8 cellular contexts compared by ENCODE assay signal in the genomic region with DNA sequence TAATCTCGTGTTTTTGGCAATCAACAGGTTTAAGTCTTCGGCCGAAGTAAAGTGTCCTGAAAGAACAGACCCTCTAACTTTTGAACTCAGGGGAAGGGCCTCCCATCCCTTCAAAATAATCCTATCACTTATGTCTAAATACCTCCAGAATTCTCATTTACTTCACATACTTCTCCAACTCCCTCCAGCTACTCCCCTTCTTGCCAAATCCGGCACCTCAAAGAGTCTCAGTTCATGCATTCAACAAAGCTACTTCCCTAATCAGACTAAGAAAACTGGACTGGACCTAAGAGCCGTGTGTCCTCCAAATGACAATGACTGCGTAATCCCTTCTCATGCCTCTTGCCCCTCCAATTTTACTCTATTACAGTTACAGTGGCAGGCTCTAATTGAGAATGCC. TPM values are rescaled to one million over a fixed set of nuclear protein-coding genes. Genes with fewer than 3 reads are reported as not detected.
DNase-seq lines count a peak whose midpoint lies in the region; FAIRE-seq and TF ChIP-seq lines count a peak whose summit lies in the region.

No MANE protein-coding gene starts in this region.

- H3K4me1 ChIP-seq in HUES48 (ENCODE audit: control insufficient read depth, insufficient read depth, low read length) (peaks cover 26% of the 10 kb centered on the region), spleen (peaks cover 33 to 96% (median 56%) of the 10 kb centered on the region in 6 donors)

- H3K9ac ChIP-seq in HUES48 (ENCODE audit: low read depth, low read length) (peak overlapping the region; percentile 95), SU-DHL-6 (ENCODE audit: low read length) (peak overlapping the region; percentile 97)

- no peaks in the 10 kb centered on the region for H3K9me3 ChIP-seq in HUES48 (ENCODE audit: control insufficient read depth, insufficient read depth, low read length)
- H3K9me3 ChIP-seq in SU-DHL-6 (ENCODE audit: insufficient read depth, low read length): no peaks in the 10 kb centered on the region
- H3K9me3 ChIP-seq in spleen: no peaks in the 10 kb centered on the region

- TF ChIP-seq POLR2A in spleen (IDR thresholded peaks at IDR 0.05): no peak

- H2AFZ ChIP-seq in SU-DHL-6 (ENCODE audit: low read depth, low read length, severe bottlenecking): no peak overlapping the region

- peaks cover 54% of the 10 kb centered on the region for H3K79me2 ChIP-seq in SU-DHL-6 (ENCODE audit: insufficient read depth, low read length)

- no peaks in the 10 kb centered on the region for H3K9me2 ChIP-seq in SU-DHL-6 (replicated peaks; ENCODE audit: insufficient read depth, low read length)

- H3K4me3 ChIP-seq in HUES48 (ENCODE audit: low read depth, low read length) (peak overlapping the region; percentile 88), SU-DHL-6 (ENCODE audit: insufficient read depth, low read length, poor library complexity, severe bottlenecking) (peak overlapping the region; percentile 90), fibroblast of pulmonary artery (replicated peaks; ENCODE audit: low read depth, low read length) (peak overlapping the region; percentile 92), spleen (peak overlapping the region; percentile 82 to 99 (median 90))

- H3K27ac ChIP-seq in HUES48 (ENCODE audit: low read depth, low read length) (peak overlapping the region; percentile 91), SU-DHL-6 (ENCODE audit: low read depth, low read length) (no peak overlapping the region), spleen (peak overlapping the region in 3 of 8 donors; percentile 89 to 96 (median 90))

- WGBS in spleen, 5 donors: 58 to 70% (median 61%) methylated on average over 6 of the region's 6 CpGs

- intact Hi-C loops in spleen (cut with DNase I; ENCODE audit: low total_unique reads): loop anchor here (10.0 kb wide), 1 partner anchor 93 kb away; a partner anchor contains a TSS

- no peak for FAIRE-seq in frontal cortex (lab: Jason Lieb, UNC)

- H3K4me2 ChIP-seq in SU-DHL-6 (ENCODE audit: low read depth, low read length, poor library complexity, severe bottlenecking): peak overlapping the region; percentile 88

- no peak for DNase-seq in fibroblast of pulmonary artery (ENCODE audit: low read depth)
- DNase-seq in spleen: no peak
- DNase-seq in cortex of kidney (lab: John Stamatoyannopoulos, UW): no peak
- DNase-seq in NK-92 (lab: John Stamatoyannopoulos, UW; ENCODE audit: unreplicated experiment): no peak
- DNase-seq in cerebellum (ENCODE audit: low spot score): no peak
- no peak for DNase-seq in frontal cortex (ENCODE audit: low spot score in 2 of 2)

- peaks cover 17% of the 10 kb centered on the region; the same call in 1 of the 2 replicates for H4K20me1 ChIP-seq in SU-DHL-6 (ENCODE audit: low read depth, low read length)

- H3K36me3 ChIP-seq in HUES48 (ENCODE audit: control insufficient read depth, insufficient read depth, low read length): peaks cover 43% of the 10 kb centered on the region
- H3K36me3 ChIP-seq in SU-DHL-6 (ENCODE audit: low read length): peaks cover 13% of the 10 kb centered on the region; the same call in 1 of the 2 replicates
- peaks cover 0 to 45% (median 26%) of the 10 kb centered on the region in 6 donors for H3K36me3 ChIP-seq in spleen

- H3K27me3 ChIP-seq in HUES48 (ENCODE audit: control insufficient read depth, insufficient read depth, low read length) (no peaks in the 10 kb centered on the region), SU-DHL-6 (ENCODE audit: low read length) (no peaks in the 10 kb centered on the region), spleen (replicated peaks in 1 of 7) (no peaks in the 10 kb centered on the region)

- no peak for TF ChIP-seq CTCF in SU-DHL-6 (IDR thresholded peaks at IDR 0.05; ENCODE audit: insufficient read depth, low read length, poor library complexity, severe bottlenecking)
- TF ChIP-seq CTCF in fibroblast of pulmonary artery (IDR thresholded peaks at IDR 0.05; ENCODE audit: low read length, missing control alignments): no peak
- no peak for TF ChIP-seq CTCF in spleen (IDR thresholded peaks at IDR 0.05 in 8 of 11, conservative IDR thresholded peaks at IDR 0.05 in 3 of 11)

- peaks cover 21% of the 10 kb centered on the region for H3F3A ChIP-seq in SU-DHL-6 (ENCODE audit: insufficient read depth)

RNA-seq across cellular contexts. Expression of a gene that starts 1.3 kb away (rescaled TPM):
- total RNA-seq in spleen: 100 to 1,000 TPM; 118 to 157 (median 151) TPM
- 10 to 100 TPM; 68.7 to 94.7 (median 83.4) TPM for polyA plus RNA-seq in spleen
- total RNA-seq in cerebellum: 137 TPM
- 223 TPM for total RNA-seq in frontal cortex

RNA-seq across cellular contexts. Expression of a gene that starts 1.4 kb away (rescaled TPM):
- total RNA-seq in spleen: 10 to 100 TPM; 33.1 to 61.5 (median 36.4) TPM
- polyA plus RNA-seq in spleen: 10 to 100 TPM; 30.6 to 45.3 (median 31.3) TPM
- total RNA-seq in cerebellum: 13.2 TPM
- 7.7 TPM for total RNA-seq in frontal cortex

RNA-seq across cellular contexts. Expression of a gene that starts 30.0 kb away (rescaled TPM):
- total RNA-seq in spleen (100 to 1,000 TPM in 4 of 7 donors, 10 to 100 TPM in 3; 82.5 to 138 (median 126) TPM), cerebellum (15.2 TPM), frontal cortex (4.9 TPM)
- 10 to 100 TPM; 62.1 to 79.6 (median 64.6) TPM for polyA plus RNA-seq in spleen

RNA-seq across cellular contexts. Expression of a gene that starts 30.5 kb away (rescaled TPM):
- total RNA-seq in spleen (10 to 100 TPM; 26.8 to 52.4 (median 39.0) TPM), cerebellum (30.0 TPM), frontal cortex (28.5 TPM)
- 10 to 100 TPM; 42.3 to 53.9 (median 49.2) TPM for polyA plus RNA-seq in spleen

RNA-seq across cellular contexts. Expression of a gene that starts 36.5 kb away (rescaled TPM):
- total RNA-seq in spleen (1 to 10 TPM in 4 of 7 donors, under 1 TPM in 3; 0.23 to 3.2 (median 1.2) TPM), cerebellum (3.3 TPM), frontal cortex (2.0 TPM)
- polyA plus RNA-seq in spleen: 1 to 10 TPM in 2 of 3 donors, under 1 TPM in 1; 0.80 to 1.6 (median 1.2) TPM
